Comparison of ENCODE assay signal across 11 cellular contexts in the genomic region with DNA sequence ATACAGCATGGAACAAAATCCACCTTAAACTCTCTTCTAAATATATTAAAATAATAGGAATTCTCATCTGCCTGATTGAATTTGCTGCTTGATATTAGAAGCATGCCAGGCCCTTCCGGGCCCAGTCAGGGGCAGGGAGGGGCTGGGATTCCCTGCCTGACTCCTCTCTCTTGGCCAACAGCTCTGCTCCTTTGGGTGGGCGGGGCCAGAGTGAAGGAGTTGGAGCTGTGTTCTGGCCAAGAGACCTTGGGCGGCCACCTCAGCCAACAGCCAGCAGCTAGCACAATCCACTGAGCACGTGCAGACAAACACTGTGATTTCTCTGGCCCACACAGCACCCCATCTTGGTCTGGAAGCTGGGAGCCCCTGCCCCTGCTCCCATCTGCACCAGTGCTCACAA.
DNase-seq lines count a peak whose midpoint lies in the region; ATAC-seq and TF ChIP-seq lines count a peak whose summit lies in the region.
"Had no signal": no experiment of that assay in that cellular context is flagged by ENCODE, and none has a peak within 500 bp of the region (broad histone marks: within the 10 kb centered on the region; RNA-seq: fewer than 3 reads in every experiment).

No MANE protein-coding gene starts in this region.

- intact Hi-C loops in lower lobe of right lung (cut with DNase I) (no loop called here), transverse colon (cut with DNase I; ENCODE audit: low total_unique reads) (no loop called here)

- no peaks in the 10 kb centered on the region for H3K9me3 ChIP-seq in lower lobe of right lung
- H3K9me3 ChIP-seq in transverse colon = no peaks in the 10 kb centered on the region

- H3K4me1 ChIP-seq in lower lobe of right lung (peaks cover 11% of the 10 kb centered on the region), transverse colon (peaks cover 0 to 23% (median 7%) of the 10 kb centered on the region in 4 donors)

- DNase-seq in NCI-H446 treated with DMSO at 0.1 percent for 48 hours (lab: John Stamatoyannopoulos, UW) (peak; percentile 49), epithelial cell of prostate (ENCODE audit: low read depth, low spot score) (no peak), lower lobe of right lung (peak; percentile 77), transverse colon (peak; percentile 73), G401 (ENCODE audit: low spot score) (no peak), retina (no peak)
- DNase-seq: activated CD4-positive, CD25-positive, alpha-beta regulatory T cell treated with anti-CD3 and anti-CD28 coated beads, Interleukin-2, amount 50 U/mL, for 72 hours; anterior cingulate cortex had no signal

- no peak for TF ChIP-seq POLR2A in transverse colon (IDR thresholded peaks at IDR 0.05)

- in situ Hi-C loops in transverse colon (cut with MboI; ENCODE audit: low pct_ligation_motif_present in 1 of 4, low pct_unique_long_range_greater_than_20kb in 1 of 4, low sequenced_read_pairs in 3 of 4) = no loop called here
- in situ Hi-C loops in G401 (cut with HindIII; ENCODE audit: low sequenced_read_pairs) = no loop called here

- H3K27ac ChIP-seq in epithelial cell of prostate (peak overlapping the region; percentile 96), lower lobe of right lung (no peak overlapping the region), transverse colon (peak overlapping the region in 3 of 4 donors; percentile 37 to 41 (median 40))
- H3K27ac ChIP-seq: KMS-11 had no signal

- 44% methylated on average over 4 of the region's 4 CpGs; no CpG with 5 or more reads in 1 of the 2 donors for WGBS in transverse colon (ENCODE audit: low coverage in 1 of 2), 2 donors

- H3K4me3 ChIP-seq in lower lobe of right lung = no peak overlapping the region
- H3K4me3 ChIP-seq in transverse colon = no peak overlapping the region

- TF ChIP-seq EP300 in transverse colon (IDR thresholded peaks at IDR 0.05; ENCODE audit: low read depth) = no peak

- ATAC-seq in lower lobe of right lung (peak; percentile 83 to 90), GM21576 (IDR thresholded peaks at IDR 0.05; ENCODE audit: unreplicated experiment) (no peak), GM19035 (IDR thresholded peaks at IDR 0.05; ENCODE audit: unreplicated experiment) (no peak)

- no peaks in the 10 kb centered on the region for H3K36me3 ChIP-seq in lower lobe of right lung
- H3K36me3 ChIP-seq in transverse colon = no peaks in the 10 kb centered on the region

- no peak for TF ChIP-seq CTCF in lower lobe of right lung (IDR thresholded peaks at IDR 0.05)
- TF ChIP-seq CTCF in transverse colon (IDR thresholded peaks at IDR 0.05) = no peak

- no peaks in the 10 kb centered on the region for H3K27me3 ChIP-seq in lower lobe of right lung (ENCODE audit: low read depth)
- H3K27me3 ChIP-seq in transverse colon = no peaks in the 10 kb centered on the region

Comparison
In these comparisons a context has a peak if more than half of its experiments do, and no peak if none do; other contexts are left out.
1. DNase-seq: peak in NCI-H446 treated with DMSO at 0.1 percent for 48 hours (single experiment), lower lobe of right lung (single experiment) and transverse colon (single experiment); none in epithelial cell of prostate (single experiment), G401 (single experiment) and retina (single experiment).
2. ATAC-seq: peak in lower lobe of right lung (2 of 2); none in GM21576 (single experiment) and GM19035 (single experiment).